Comparison of ENCODE assay signal across 8 cellular contexts in the genomic region with DNA sequence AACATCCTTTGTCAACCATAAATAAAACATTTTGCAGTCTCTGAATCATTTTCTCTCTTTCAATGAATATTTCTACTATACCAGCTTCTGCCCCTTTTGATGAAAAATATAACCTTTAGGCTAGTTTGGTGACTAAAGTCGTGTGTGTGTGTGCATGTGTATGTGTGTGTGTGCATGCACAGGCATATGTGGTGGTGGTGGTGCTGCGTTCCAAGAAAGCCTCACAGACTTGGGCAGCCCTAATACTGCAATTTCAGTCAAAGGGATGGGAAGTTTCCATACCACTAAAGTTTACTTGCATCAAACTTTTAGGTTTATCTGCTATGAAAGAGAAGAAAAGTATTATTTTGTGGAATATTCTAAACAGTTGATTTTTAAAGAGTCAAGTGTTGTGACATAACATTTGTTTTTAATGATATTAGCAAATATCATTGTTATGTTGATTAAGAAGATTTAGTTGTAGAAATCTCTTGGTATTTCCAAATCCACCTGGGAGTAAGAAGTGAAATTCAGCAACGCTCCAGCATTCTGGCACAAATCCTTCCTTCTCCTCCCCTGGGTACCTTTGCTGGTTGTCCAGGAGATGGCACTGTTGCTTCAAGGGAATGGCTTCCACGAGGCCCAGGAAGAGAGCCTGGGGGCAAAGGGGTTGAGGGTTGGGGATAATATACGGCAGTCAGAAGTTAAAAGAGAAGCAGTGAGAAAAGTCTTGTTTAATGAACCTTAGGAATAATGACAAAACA. TPM values are rescaled to one million over a fixed set of nuclear protein-coding genes. Genes with fewer than 3 reads are reported as not detected.
DNase-seq lines count a peak whose midpoint lies in the region; ATAC-seq and TF ChIP-seq lines count a peak whose summit lies in the region.

No MANE protein-coding gene starts in this region.

- intact Hi-C loops in ascending aorta (cut with DNase I) (loop anchor here (1.0 to 10.0 kb wide), 4 partner anchors 18 to 358 kb away; no protein-coding TSS in a partner anchor), sciatic nerve (cut with DNase I) (loop anchor here (5.0 kb wide), 1 partner anchor 160 kb away; no protein-coding TSS in a partner anchor)

- no peaks in the 10 kb centered on the region for H3K4me1 ChIP-seq in ascending aorta

- ATAC-seq in HG02981 (IDR thresholded peaks at IDR 0.05; ENCODE audit: unreplicated experiment) (peak; percentile 62), sciatic nerve (peak; percentile 85), HG03520 (IDR thresholded peaks at IDR 0.05; ENCODE audit: unreplicated experiment) (no peak)

- H3K4me3 ChIP-seq in ascending aorta, result no peak overlapping the region

- H3K27ac ChIP-seq in ascending aorta, result no peak overlapping the region

- H3K9me3 ChIP-seq in ascending aorta, result no peaks in the 10 kb centered on the region

- TF ChIP-seq CTCF in GM10266 (IDR thresholded peaks at IDR 0.05; ENCODE audit: control insufficient read depth, insufficient read depth, low read depth, missing control alignments) (peak; percentile 78), ascending aorta (IDR thresholded peaks at IDR 0.05) (peak; percentile 69 to 90 (median 78))

- DNase-seq in A172 (ENCODE audit: low spot score) (peak; percentile 68), GM10266 (ENCODE audit: extremely low spot score) (peak; percentile 54), NCI-H2196 treated with DMSO at 0.1 percent for 48 hours (lab: John Stamatoyannopoulos, UW; ENCODE audit: unreplicated experiment) (peak; percentile 70), ascending aorta (ENCODE audit: low spot score in 2 of 2) (peak in 1 of 2 donors; percentile 69), hepatic stellate cell (ENCODE audit: low spot score) (peak; percentile 43), sciatic nerve (ENCODE audit: low spot score) (peak; percentile 64)

- H3K27me3 ChIP-seq in ascending aorta, result no peaks in the 10 kb centered on the region

- no peaks in the 10 kb centered on the region for H3K36me3 ChIP-seq in ascending aorta

RNA-seq across cellular contexts. Expression of a gene that starts 41.5 kb away (rescaled TPM):
- not detected in 2 replicates for total RNA-seq in A172 (2014; rRNA removed; shearing (Covaris generic))
- total RNA-seq in ascending aorta (0.11 TPM), sciatic nerve (0.80 TPM)
